Comparison of ENCODE assay signal across 10 cellular contexts in genomic region chr2:9627310-9627709, GRCh38. TPM values are rescaled to one million over a fixed set of nuclear protein-coding genes. Genes with fewer than 3 reads are reported as not detected.
DNase-seq lines count a peak whose midpoint lies in the region; ATAC-seq and TF ChIP-seq lines count a peak whose summit lies in the region.
"Had no signal": no experiment of that assay in that cellular context is flagged by ENCODE, and none has a peak within 500 bp of the region (broad histone marks: within the 10 kb centered on the region; RNA-seq: fewer than 3 reads in every experiment).

No MANE protein-coding gene starts in this region.

- peak overlapping the region; percentile 43 for H3K27ac Mint-ChIP-seq in CD8-positive, alpha-beta T cell
- H3K27ac Mint-ChIP-seq in activated naive CD8-positive, alpha-beta T cell treated with anti-CD3 and anti-CD28 coated beads, Interleukin-2, amount 10 ng/mL, durations not matched to agents 7 days and 5 days: no peak overlapping the region
- peak overlapping the region; percentile 94 to 97 for H3K27ac Mint-ChIP-seq in natural killer cell

- intact Hi-C loops in CD8-positive, alpha-beta T cell (cut with DNase I, micrococcal nuclease): no loop called here
- intact Hi-C loops in natural killer cell (cut with micrococcal nuclease): no loop called here

- DNase-seq in CD8-positive, alpha-beta T cell: no peak
- DNase-seq in M059J (ENCODE audit: low read depth): peak; percentile 58
- no peak for DNase-seq in activated naive CD8-positive, alpha-beta T cell treated with anti-CD3 and anti-CD28 coated beads, Interleukin-2, amount 10 ng/mL, durations not matched to agents 7 days and 5 days
- DNase-seq in natural killer cell: no peak
- DNase-seq in NCI-H526 treated with DMSO at 0.1 percent for 48 hours (lab: John Stamatoyannopoulos, UW): no peak
- DNase-seq: mucosa of descending colon, NCI-H774 had no signal

- H3K4me3 Mint-ChIP-seq in CD8-positive, alpha-beta T cell: peak overlapping the region; percentile 26
- H3K4me3 Mint-ChIP-seq in activated naive CD8-positive, alpha-beta T cell treated with anti-CD3 and anti-CD28 coated beads, Interleukin-2, amount 10 ng/mL, durations not matched to agents 7 days and 5 days: peak overlapping the region; percentile 96
- peak overlapping the region; percentile 56 for H3K4me3 Mint-ChIP-seq in natural killer cell

- H3K9me3 Mint-ChIP-seq in CD8-positive, alpha-beta T cell: no peaks in the 10 kb centered on the region
- H3K9me3 Mint-ChIP-seq in activated naive CD8-positive, alpha-beta T cell treated with anti-CD3 and anti-CD28 coated beads, Interleukin-2, amount 10 ng/mL, durations not matched to agents 7 days and 5 days: no peaks in the 10 kb centered on the region
- no peaks in the 10 kb centered on the region for H3K9me3 Mint-ChIP-seq in natural killer cell

- CTCF ChIA-PET in CD8-positive, alpha-beta T cell (lab: Charles Lee): interaction anchor here (0.8 kb wide), 1 partner anchor 143 kb away, joined by 3 read pairs; no protein-coding TSS in a partner anchor

- H3K9me3 ChIP-seq in CD8-positive, alpha-beta T cell (ENCODE audit: low read length): no peaks in the 10 kb centered on the region
- H3K9me3 ChIP-seq: mucosa of descending colon had no signal

- no peak for ATAC-seq in CD8-positive, alpha-beta T cell
- ATAC-seq in activated naive CD8-positive, alpha-beta T cell treated with anti-CD3 and anti-CD28 coated beads, Interleukin-2, amount 10 ng/mL, durations not matched to agents 7 days and 5 days (ENCODE audit: low read depth): no peak
- ATAC-seq in natural killer cell (no peak), HG03439 (IDR thresholded peaks at IDR 0.05; ENCODE audit: unreplicated experiment) (no peak), HG03354 (IDR thresholded peaks at IDR 0.05; ENCODE audit: poor library complexity, severe bottlenecking, unreplicated experiment) (no peak), GM18502 (IDR thresholded peaks at IDR 0.05; ENCODE audit: poor library complexity, unreplicated experiment) (no peak)
- ATAC-seq: mucosa of descending colon had no signal

- H3K27me3 ChIP-seq in CD8-positive, alpha-beta T cell (ENCODE audit: insufficient read depth, low read length): no peaks in the 10 kb centered on the region

- peaks cover 40% of the 10 kb centered on the region for H3K4me1 ChIP-seq in CD8-positive, alpha-beta T cell (ENCODE audit: insufficient read depth, low read length)

- no peak for TF ChIP-seq CTCF in CD8-positive, alpha-beta T cell (IDR thresholded peaks at IDR 0.05)
- no peak for TF ChIP-seq CTCF in natural killer cell (IDR thresholded peaks at IDR 0.05)

- peaks cover 62% of the 10 kb centered on the region for H3K36me3 Mint-ChIP-seq in CD8-positive, alpha-beta T cell
- peaks cover 42% of the 10 kb centered on the region for H3K36me3 Mint-ChIP-seq in activated naive CD8-positive, alpha-beta T cell treated with anti-CD3 and anti-CD28 coated beads, Interleukin-2, amount 10 ng/mL, durations not matched to agents 7 days and 5 days
- H3K36me3 Mint-ChIP-seq in natural killer cell: peaks cover 17% of the 10 kb centered on the region

- no peak overlapping the region for H3K4me3 ChIP-seq in CD8-positive, alpha-beta T cell (ENCODE audit: low read depth, low read length)
- H3K4me3 ChIP-seq: mucosa of descending colon had no signal

- POLR2A ChIA-PET in CD8-positive, alpha-beta T cell (lab: Charles Lee): no interaction called here
- POLR2A ChIA-PET in activated naive CD8-positive, alpha-beta T cell treated with anti-CD3 and anti-CD28 coated beads, Interleukin-2, amount 10 ng/mL, durations not matched to agents 7 days and 5 days (lab: Charles Lee): no interaction called here

- no peaks in the 10 kb centered on the region for H3K36me3 ChIP-seq in CD8-positive, alpha-beta T cell (ENCODE audit: insufficient read depth, low read length)

- H3K27me3 Mint-ChIP-seq in CD8-positive, alpha-beta T cell (ENCODE audit: low read depth): no peaks in the 10 kb centered on the region
- peaks cover 7% of the 10 kb centered on the region for H3K27me3 Mint-ChIP-seq in activated naive CD8-positive, alpha-beta T cell treated with anti-CD3 and anti-CD28 coated beads, Interleukin-2, amount 10 ng/mL, durations not matched to agents 7 days and 5 days
- H3K27me3 Mint-ChIP-seq in natural killer cell (ENCODE audit: low read depth in 2 of 2): no peaks in the 10 kb centered on the region

- H3K4me1 Mint-ChIP-seq in CD8-positive, alpha-beta T cell (ENCODE audit: low read depth): peaks cover 71% of the 10 kb centered on the region
- H3K4me1 Mint-ChIP-seq in activated naive CD8-positive, alpha-beta T cell treated with anti-CD3 and anti-CD28 coated beads, Interleukin-2, amount 10 ng/mL, durations not matched to agents 7 days and 5 days: peaks cover 51% of the 10 kb centered on the region
- H3K4me1 Mint-ChIP-seq in natural killer cell: peaks cover 80 to 84% of the 10 kb centered on the region in 2 donors

- H3K27ac ChIP-seq in CD8-positive, alpha-beta T cell (ENCODE audit: low read depth, low read length): no peak overlapping the region

RNA-seq across cellular contexts. Expression of gene YWHAQ, which starts 3.5 kb away (rescaled TPM):
- 100 to 1,000 TPM; 115 to 123 TPM for total RNA-seq in CD8-positive, alpha-beta T cell
- total RNA-seq in M059J (2014; rRNA removed; shearing (Covaris generic)): 580 and 670 TPM in 2 replicates
- total RNA-seq in activated naive CD8-positive, alpha-beta T cell treated with anti-CD3 and anti-CD28 coated beads, Interleukin-2, amount 10 ng/mL, durations not matched to agents 7 days and 5 days: 100 to 1,000 TPM; 191 to 216 TPM
- total RNA-seq in natural killer cell: 100 to 1,000 TPM; 227 to 240 (median 238) TPM

Comparison
In these comparisons a context has a peak if more than half of its experiments do, and no peak if none do; other contexts are left out.
1. H3K4me3 Mint-ChIP-seq: peak in every context shown above with its lines; median percentile 96 in activated naive CD8-positive, alpha-beta T cell treated with anti-CD3 and anti-CD28 coated beads, Interleukin-2, amount 10 ng/mL, durations not matched to agents 7 days and 5 days; 56 in natural killer cell; 26 in CD8-positive, alpha-beta T cell.